1 cellular context compared by ENCODE assay signal in the genomic region with DNA sequence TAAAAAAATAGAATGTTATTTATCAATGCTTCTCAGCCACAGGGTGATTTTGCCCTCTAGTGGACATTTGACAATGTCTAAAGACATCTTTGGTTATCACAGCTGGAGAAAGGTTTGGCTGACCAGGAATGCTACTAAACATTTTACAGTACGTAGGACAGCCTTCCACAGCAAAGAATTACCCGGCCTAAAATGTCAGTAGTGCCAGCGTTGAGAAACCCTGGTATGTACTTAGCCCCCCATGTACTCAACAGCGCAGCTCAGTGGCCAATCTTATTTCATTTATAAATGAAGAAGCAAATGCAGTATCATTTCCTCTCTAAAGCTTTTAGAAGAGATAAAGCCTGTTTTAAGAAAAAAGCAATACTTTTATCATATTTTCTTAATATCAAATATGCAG.
TF ChIP-seq lines count a peak whose summit lies in the region.

No MANE protein-coding gene starts in this region.

TF ChIP-seq in SK-N-SH treated with all-trans-retinoic acid at 6 μM for 48 hours, 23 proteins besides CTCF, POLR2A, EP300 and RAD21 (continued from another document):
- TF ChIP-seq, protein P1, sequence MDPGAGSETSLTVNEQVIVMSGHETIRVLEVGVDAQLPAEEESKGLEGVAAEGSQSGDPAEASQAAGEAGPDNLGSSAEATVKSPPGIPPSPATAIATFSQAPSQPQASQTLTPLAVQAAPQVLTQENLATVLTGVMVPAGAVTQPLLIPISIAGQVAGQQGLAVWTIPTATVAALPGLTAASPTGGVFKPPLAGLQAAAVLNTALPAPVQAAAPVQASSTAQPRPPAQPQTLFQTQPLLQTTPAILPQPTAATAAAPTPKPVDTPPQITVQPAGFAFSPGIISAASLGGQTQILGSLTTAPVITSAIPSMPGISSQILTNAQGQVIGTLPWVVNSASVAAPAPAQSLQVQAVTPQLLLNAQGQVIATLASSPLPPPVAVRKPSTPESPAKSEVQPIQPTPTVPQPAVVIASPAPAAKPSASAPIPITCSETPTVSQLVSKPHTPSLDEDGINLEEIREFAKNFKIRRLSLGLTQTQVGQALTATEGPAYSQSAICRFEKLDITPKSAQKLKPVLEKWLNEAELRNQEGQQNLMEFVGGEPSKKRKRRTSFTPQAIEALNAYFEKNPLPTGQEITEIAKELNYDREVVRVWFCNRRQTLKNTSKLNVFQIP (CRISPR knock-in tag; IDR thresholded peaks at IDR 0.05; ENCODE audit: borderline replicate concordance, low read depth): no peak
- TF ChIP-seq CSDC2 (CRISPR knock-in tag; IDR thresholded peaks at IDR 0.05): no peak
- TF ChIP-seq, protein P2, sequence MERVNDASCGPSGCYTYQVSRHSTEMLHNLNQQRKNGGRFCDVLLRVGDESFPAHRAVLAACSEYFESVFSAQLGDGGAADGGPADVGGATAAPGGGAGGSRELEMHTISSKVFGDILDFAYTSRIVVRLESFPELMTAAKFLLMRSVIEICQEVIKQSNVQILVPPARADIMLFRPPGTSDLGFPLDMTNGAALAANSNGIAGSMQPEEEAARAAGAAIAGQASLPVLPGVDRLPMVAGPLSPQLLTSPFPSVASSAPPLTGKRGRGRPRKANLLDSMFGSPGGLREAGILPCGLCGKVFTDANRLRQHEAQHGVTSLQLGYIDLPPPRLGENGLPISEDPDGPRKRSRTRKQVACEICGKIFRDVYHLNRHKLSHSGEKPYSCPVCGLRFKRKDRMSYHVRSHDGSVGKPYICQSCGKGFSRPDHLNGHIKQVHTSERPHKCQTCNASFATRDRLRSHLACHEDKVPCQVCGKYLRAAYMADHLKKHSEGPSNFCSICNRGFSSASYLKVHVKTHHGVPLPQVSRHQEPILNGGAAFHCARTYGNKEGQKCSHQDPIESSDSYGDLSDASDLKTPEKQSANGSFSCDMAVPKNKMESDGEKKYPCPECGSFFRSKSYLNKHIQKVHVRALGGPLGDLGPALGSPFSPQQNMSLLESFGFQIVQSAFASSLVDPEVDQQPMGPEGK (CRISPR knock-in tag; IDR thresholded peaks at IDR 0.05; ENCODE audit: borderline replicate concordance): no peak
